2 cellular contexts compared by ENCODE assay signal in the genomic region with DNA sequence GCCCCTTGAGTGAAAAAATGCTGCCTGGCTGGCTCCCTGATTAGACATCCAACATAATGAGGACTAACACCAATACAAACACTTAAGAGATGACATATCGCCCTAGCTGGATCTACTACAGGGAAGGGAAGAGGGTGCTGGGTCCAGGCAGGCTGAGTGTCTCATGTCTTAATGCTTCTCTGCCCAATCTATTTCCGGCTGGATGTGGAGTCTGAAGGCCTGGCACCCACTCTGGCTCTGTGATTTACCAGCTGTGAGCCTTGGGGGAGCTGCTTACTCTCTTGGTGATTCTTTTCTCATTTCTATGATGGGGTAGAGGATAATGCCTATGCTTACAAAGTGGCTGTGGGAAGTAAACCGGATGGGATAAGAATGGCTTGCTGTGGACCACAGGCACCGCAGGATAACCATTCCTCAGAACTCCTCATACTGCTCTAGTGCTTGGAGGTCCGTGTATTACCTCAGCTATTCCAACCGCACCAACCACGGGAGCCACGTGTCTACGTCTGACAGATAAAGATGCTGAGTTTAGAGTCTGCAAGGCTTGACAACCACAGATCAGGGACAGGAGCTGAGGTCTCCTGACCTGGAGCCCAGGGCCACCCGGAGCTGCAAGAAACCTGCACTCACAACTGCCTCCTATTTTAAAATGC.
TF ChIP-seq lines count a peak whose summit lies in the region.

No MANE protein-coding gene starts in this region.

TF ChIP-seq in K562, 482 proteins besides CTCF, POLR2A, EP300 and RAD21 (continues in another document):
- no peak for TF ChIP-seq GABPB2 (CRISPR knock-in tag; conservative IDR thresholded peaks at IDR 0.05)
- TF ChIP-seq, protein P1, sequence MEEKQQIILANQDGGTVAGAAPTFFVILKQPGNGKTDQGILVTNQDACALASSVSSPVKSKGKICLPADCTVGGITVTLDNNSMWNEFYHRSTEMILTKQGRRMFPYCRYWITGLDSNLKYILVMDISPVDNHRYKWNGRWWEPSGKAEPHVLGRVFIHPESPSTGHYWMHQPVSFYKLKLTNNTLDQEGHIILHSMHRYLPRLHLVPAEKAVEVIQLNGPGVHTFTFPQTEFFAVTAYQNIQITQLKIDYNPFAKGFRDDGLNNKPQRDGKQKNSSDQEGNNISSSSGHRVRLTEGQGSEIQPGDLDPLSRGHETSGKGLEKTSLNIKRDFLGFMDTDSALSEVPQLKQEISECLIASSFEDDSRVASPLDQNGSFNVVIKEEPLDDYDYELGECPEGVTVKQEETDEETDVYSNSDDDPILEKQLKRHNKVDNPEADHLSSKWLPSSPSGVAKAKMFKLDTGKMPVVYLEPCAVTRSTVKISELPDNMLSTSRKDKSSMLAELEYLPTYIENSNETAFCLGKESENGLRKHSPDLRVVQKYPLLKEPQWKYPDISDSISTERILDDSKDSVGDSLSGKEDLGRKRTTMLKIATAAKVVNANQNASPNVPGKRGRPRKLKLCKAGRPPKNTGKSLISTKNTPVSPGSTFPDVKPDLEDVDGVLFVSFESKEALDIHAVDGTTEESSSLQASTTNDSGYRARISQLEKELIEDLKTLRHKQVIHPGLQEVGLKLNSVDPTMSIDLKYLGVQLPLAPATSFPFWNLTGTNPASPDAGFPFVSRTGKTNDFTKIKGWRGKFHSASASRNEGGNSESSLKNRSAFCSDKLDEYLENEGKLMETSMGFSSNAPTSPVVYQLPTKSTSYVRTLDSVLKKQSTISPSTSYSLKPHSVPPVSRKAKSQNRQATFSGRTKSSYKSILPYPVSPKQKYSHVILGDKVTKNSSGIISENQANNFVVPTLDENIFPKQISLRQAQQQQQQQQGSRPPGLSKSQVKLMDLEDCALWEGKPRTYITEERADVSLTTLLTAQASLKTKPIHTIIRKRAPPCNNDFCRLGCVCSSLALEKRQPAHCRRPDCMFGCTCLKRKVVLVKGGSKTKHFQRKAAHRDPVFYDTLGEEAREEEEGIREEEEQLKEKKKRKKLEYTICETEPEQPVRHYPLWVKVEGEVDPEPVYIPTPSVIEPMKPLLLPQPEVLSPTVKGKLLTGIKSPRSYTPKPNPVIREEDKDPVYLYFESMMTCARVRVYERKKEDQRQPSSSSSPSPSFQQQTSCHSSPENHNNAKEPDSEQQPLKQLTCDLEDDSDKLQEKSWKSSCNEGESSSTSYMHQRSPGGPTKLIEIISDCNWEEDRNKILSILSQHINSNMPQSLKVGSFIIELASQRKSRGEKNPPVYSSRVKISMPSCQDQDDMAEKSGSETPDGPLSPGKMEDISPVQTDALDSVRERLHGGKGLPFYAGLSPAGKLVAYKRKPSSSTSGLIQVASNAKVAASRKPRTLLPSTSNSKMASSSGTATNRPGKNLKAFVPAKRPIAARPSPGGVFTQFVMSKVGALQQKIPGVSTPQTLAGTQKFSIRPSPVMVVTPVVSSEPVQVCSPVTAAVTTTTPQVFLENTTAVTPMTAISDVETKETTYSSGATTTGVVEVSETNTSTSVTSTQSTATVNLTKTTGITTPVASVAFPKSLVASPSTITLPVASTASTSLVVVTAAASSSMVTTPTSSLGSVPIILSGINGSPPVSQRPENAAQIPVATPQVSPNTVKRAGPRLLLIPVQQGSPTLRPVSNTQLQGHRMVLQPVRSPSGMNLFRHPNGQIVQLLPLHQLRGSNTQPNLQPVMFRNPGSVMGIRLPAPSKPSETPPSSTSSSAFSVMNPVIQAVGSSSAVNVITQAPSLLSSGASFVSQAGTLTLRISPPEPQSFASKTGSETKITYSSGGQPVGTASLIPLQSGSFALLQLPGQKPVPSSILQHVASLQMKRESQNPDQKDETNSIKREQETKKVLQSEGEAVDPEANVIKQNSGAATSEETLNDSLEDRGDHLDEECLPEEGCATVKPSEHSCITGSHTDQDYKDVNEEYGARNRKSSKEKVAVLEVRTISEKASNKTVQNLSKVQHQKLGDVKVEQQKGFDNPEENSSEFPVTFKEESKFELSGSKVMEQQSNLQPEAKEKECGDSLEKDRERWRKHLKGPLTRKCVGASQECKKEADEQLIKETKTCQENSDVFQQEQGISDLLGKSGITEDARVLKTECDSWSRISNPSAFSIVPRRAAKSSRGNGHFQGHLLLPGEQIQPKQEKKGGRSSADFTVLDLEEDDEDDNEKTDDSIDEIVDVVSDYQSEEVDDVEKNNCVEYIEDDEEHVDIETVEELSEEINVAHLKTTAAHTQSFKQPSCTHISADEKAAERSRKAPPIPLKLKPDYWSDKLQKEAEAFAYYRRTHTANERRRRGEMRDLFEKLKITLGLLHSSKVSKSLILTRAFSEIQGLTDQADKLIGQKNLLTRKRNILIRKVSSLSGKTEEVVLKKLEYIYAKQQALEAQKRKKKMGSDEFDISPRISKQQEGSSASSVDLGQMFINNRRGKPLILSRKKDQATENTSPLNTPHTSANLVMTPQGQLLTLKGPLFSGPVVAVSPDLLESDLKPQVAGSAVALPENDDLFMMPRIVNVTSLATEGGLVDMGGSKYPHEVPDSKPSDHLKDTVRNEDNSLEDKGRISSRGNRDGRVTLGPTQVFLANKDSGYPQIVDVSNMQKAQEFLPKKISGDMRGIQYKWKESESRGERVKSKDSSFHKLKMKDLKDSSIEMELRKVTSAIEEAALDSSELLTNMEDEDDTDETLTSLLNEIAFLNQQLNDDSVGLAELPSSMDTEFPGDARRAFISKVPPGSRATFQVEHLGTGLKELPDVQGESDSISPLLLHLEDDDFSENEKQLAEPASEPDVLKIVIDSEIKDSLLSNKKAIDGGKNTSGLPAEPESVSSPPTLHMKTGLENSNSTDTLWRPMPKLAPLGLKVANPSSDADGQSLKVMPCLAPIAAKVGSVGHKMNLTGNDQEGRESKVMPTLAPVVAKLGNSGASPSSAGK (IDR thresholded peaks at IDR 0.05), result peak; percentile 20; the same call in 1 of the 2 replicates
- TF ChIP-seq, protein P2, sequence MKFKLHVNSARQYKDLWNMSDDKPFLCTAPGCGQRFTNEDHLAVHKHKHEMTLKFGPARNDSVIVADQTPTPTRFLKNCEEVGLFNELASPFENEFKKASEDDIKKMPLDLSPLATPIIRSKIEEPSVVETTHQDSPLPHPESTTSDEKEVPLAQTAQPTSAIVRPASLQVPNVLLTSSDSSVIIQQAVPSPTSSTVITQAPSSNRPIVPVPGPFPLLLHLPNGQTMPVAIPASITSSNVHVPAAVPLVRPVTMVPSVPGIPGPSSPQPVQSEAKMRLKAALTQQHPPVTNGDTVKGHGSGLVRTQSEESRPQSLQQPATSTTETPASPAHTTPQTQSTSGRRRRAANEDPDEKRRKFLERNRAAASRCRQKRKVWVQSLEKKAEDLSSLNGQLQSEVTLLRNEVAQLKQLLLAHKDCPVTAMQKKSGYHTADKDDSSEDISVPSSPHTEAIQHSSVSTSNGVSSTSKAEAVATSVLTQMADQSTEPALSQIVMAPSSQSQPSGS (CRISPR knock-in tag; IDR thresholded peaks at IDR 0.05), result no peak
- TF ChIP-seq ZNF589 (CRISPR knock-in tag; IDR thresholded peaks at IDR 0.05; ENCODE audit: low read depth), result no peak
- TF ChIP-seq, protein P3, sequence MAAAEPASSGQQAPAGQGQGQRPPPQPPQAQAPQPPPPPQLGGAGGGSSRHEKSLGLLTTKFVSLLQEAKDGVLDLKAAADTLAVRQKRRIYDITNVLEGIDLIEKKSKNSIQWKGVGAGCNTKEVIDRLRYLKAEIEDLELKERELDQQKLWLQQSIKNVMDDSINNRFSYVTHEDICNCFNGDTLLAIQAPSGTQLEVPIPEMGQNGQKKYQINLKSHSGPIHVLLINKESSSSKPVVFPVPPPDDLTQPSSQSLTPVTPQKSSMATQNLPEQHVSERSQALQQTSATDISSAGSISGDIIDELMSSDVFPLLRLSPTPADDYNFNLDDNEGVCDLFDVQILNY (CRISPR knock-in tag; IDR thresholded peaks at IDR 0.05), result no peak
- TF ChIP-seq ZBTB7A (IDR thresholded peaks at IDR 0.05; ENCODE audit: borderline replicate concordance, control insufficient read depth, low read depth, low read length), result no peak
- TF ChIP-seq SLC30A9 (CRISPR knock-in tag; IDR thresholded peaks at IDR 0.05), result no peak
- TF ChIP-seq ZZZ3 (IDR thresholded peaks at IDR 0.05), result no peak
- no peak for TF ChIP-seq ATF1 (CRISPR knock-in tag; IDR thresholded peaks at IDR 0.05)
- no peak for TF ChIP-seq ATF1 (tag; IDR thresholded peaks at IDR 0.05)

TF ChIP-seq in SK-N-SH treated with all-trans-retinoic acid at 6 μM for 48 hours, 23 proteins besides CTCF, POLR2A, EP300 and RAD21:
- TF ChIP-seq TOX (CRISPR knock-in tag; IDR thresholded peaks at IDR 0.05; ENCODE audit: borderline replicate concordance), result no peak
- no peak for TF ChIP-seq ZNF8 (CRISPR knock-in tag; IDR thresholded peaks at IDR 0.05)
- TF ChIP-seq ISL1 (CRISPR knock-in tag; IDR thresholded peaks at IDR 0.05), result no peak
- no peak for TF ChIP-seq ZC3H10 (CRISPR knock-in tag; IDR thresholded peaks at IDR 0.05)
- no peak for TF ChIP-seq ARNTL (CRISPR knock-in tag; IDR thresholded peaks at IDR 0.05; ENCODE audit: borderline replicate concordance, low read depth)
- TF ChIP-seq ZNF70 (CRISPR knock-in tag; IDR thresholded peaks at IDR 0.05), result no peak
- TF ChIP-seq, protein P4, sequence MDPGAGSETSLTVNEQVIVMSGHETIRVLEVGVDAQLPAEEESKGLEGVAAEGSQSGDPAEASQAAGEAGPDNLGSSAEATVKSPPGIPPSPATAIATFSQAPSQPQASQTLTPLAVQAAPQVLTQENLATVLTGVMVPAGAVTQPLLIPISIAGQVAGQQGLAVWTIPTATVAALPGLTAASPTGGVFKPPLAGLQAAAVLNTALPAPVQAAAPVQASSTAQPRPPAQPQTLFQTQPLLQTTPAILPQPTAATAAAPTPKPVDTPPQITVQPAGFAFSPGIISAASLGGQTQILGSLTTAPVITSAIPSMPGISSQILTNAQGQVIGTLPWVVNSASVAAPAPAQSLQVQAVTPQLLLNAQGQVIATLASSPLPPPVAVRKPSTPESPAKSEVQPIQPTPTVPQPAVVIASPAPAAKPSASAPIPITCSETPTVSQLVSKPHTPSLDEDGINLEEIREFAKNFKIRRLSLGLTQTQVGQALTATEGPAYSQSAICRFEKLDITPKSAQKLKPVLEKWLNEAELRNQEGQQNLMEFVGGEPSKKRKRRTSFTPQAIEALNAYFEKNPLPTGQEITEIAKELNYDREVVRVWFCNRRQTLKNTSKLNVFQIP (CRISPR knock-in tag; IDR thresholded peaks at IDR 0.05; ENCODE audit: borderline replicate concordance, low read depth), result no peak
- TF ChIP-seq ESRRG (CRISPR knock-in tag; IDR thresholded peaks at IDR 0.05), result no peak
- TF ChIP-seq, protein P5, sequence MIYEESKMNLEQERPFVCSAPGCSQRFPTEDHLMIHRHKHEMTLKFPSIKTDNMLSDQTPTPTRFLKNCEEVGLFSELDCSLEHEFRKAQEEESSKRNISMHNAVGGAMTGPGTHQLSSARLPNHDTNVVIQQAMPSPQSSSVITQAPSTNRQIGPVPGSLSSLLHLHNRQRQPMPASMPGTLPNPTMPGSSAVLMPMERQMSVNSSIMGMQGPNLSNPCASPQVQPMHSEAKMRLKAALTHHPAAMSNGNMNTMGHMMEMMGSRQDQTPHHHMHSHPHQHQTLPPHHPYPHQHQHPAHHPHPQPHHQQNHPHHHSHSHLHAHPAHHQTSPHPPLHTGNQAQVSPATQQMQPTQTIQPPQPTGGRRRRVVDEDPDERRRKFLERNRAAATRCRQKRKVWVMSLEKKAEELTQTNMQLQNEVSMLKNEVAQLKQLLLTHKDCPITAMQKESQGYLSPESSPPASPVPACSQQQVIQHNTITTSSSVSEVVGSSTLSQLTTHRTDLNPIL (CRISPR knock-in tag; IDR thresholded peaks at IDR 0.05; ENCODE audit: low read depth), result no peak
- no peak for TF ChIP-seq GLIS3 (CRISPR knock-in tag; IDR thresholded peaks at IDR 0.05)
- TF ChIP-seq ZFP30 (CRISPR knock-in tag; IDR thresholded peaks at IDR 0.05), result no peak
- TF ChIP-seq ZFP3 (CRISPR knock-in tag; IDR thresholded peaks at IDR 0.05), result no peak
